1 cellular context compared by ENCODE assay signal in the genomic region with DNA sequence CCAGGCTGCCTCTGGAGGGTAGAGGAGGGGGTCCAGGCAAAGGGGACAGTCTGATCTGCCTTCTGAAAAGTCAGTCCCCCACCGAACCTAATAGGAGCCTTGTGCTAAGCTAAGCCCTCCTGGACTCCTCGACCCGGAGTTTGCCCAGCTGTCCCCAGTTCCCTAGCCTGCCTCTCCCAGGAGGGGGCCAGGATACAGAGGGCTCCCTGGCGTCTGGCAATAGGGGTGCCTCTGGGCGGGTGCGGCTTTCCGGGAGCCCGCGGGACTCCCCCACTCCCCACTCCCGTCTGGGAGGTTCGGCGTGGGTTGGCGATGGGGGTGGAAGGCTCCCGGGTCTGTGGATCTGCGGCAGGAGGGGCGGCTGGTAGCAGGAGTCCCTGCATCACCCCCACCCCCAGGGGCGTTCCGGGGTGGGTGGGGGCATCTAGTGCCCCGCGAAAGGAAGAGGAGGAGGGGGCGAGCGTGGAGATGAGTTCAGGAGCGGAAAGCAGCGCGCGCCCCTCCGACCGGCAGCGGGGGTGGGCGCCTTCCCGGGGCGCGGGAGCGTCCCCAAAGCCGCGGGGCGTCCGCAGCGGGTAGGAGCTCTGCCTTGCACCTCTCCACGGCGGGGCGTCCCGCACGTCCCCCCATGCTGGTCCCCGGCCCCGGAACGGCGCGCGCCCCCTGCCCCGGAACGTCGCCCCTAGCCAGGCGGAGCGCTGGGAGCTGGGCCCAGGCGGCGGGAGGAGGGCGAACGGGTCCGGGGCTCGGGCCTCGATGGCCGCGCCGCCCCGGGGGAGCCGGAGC.
TF ChIP-seq lines count a peak whose summit lies in the region.

No MANE protein-coding gene starts in this region.

TF ChIP-seq in HEK293, 187 proteins besides CTCF, POLR2A, EP300 and RAD21 (continued from another document):
- TF ChIP-seq ZNF704 (tag by site-specific recombination; IDR thresholded peaks at IDR 0.05), result no peak
- no peak for TF ChIP-seq IKZF3 (tag by site-specific recombination; IDR thresholded peaks at IDR 0.05)
- TF ChIP-seq, protein P1, sequence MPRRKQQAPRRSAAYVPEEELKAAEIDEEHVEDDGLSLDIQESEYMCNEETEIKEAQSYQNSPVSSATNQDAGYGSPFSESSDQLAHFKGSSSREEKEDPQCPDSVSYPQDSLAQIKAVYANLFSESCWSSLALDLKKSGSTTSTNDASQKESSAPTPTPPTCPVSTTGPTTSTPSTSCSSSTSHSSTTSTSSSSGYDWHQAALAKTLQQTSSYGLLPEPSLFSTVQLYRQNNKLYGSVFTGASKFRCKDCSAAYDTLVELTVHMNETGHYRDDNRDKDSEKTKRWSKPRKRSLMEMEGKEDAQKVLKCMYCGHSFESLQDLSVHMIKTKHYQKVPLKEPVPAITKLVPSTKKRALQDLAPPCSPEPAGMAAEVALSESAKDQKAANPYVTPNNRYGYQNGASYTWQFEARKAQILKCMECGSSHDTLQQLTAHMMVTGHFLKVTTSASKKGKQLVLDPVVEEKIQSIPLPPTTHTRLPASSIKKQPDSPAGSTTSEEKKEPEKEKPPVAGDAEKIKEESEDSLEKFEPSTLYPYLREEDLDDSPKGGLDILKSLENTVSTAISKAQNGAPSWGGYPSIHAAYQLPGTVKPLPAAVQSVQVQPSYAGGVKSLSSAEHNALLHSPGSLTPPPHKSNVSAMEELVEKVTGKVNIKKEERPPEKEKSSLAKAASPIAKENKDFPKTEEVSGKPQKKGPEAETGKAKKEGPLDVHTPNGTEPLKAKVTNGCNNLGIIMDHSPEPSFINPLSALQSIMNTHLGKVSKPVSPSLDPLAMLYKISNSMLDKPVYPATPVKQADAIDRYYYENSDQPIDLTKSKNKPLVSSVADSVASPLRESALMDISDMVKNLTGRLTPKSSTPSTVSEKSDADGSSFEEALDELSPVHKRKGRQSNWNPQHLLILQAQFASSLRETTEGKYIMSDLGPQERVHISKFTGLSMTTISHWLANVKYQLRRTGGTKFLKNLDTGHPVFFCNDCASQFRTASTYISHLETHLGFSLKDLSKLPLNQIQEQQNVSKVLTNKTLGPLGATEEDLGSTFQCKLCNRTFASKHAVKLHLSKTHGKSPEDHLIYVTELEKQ (tag by site-specific recombination; IDR thresholded peaks at IDR 0.05; ENCODE audit: borderline replicate concordance), result no peak
- TF ChIP-seq ZBTB6 (tag by site-specific recombination; IDR thresholded peaks at IDR 0.05), result no peak
- TF ChIP-seq ZFP69B (tag by site-specific recombination; IDR thresholded peaks at IDR 0.05), result no peak
- TF ChIP-seq ZNF404 (tag by site-specific recombination; IDR thresholded peaks at IDR 0.05), result no peak
- TF ChIP-seq ZIC2 (tag by site-specific recombination; IDR thresholded peaks at IDR 0.05), result peak; percentile 30; the same call in 1 of the 2 replicates
- no peak for TF ChIP-seq MZF1 (tag by site-specific recombination; IDR thresholded peaks at IDR 0.05; ENCODE audit: borderline replicate concordance)
- TF ChIP-seq ZNF830 (tag by site-specific recombination; IDR thresholded peaks at IDR 0.05; ENCODE audit: low read depth), result no peak
- TF ChIP-seq ZNF202 (tag by site-specific recombination; IDR thresholded peaks at IDR 0.05; ENCODE audit: borderline replicate concordance), result no peak
- TF ChIP-seq ZFHX2 (tag by site-specific recombination; conservative IDR thresholded peaks at IDR 0.05), result peak; percentile 28
- TF ChIP-seq ZNF302 (tag by site-specific recombination; IDR thresholded peaks at IDR 0.05; ENCODE audit: low read depth), result no peak
- TF ChIP-seq, protein P2, sequence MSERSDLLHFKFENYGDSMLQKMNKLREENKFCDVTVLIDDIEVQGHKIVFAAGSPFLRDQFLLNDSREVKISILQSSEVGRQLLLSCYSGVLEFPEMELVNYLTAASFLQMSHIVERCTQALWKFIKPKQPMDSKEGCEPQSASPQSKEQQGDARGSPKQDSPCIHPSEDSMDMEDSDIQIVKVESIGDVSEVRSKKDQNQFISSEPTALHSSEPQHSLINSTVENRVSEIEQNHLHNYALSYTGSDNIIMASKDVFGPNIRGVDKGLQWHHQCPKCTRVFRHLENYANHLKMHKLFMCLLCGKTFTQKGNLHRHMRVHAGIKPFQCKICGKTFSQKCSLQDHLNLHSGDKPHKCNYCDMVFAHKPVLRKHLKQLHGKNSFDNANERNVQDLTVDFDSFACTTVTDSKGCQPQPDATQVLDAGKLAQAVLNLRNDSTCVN (tag by site-specific recombination; optimal IDR thresholded peaks at IDR 0.05), result peak; percentile 41
- TF ChIP-seq ZBTB21 (tag by site-specific recombination; IDR thresholded peaks at IDR 0.05), result no peak
- no peak for TF ChIP-seq ZNF596 (tag by site-specific recombination; IDR thresholded peaks at IDR 0.05)
- TF ChIP-seq, protein P3, sequence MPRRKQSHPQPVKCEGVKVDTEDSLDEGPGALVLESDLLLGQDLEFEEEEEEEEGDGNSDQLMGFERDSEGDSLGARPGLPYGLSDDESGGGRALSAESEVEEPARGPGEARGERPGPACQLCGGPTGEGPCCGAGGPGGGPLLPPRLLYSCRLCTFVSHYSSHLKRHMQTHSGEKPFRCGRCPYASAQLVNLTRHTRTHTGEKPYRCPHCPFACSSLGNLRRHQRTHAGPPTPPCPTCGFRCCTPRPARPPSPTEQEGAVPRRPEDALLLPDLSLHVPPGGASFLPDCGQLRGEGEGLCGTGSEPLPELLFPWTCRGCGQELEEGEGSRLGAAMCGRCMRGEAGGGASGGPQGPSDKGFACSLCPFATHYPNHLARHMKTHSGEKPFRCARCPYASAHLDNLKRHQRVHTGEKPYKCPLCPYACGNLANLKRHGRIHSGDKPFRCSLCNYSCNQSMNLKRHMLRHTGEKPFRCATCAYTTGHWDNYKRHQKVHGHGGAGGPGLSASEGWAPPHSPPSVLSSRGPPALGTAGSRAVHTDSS (tag by site-specific recombination; IDR thresholded peaks at IDR 0.05), result no peak
